30 cellular contexts compared by ENCODE assay signal in genomic region chr12:115177899-115178298, GRCh38.
"Had no signal": no experiment of that assay in that cellular context is flagged by ENCODE, and none has a peak within 500 bp of the region (broad histone marks: within the 10 kb centered on the region; RNA-seq: fewer than 3 reads in every experiment).

No MANE protein-coding gene starts in this region.

- H3K9me3 ChIP-seq: left lung, mucosa of descending colon, pancreas, prostate gland, sigmoid colon, spleen, suprapubic skin, thoracic aorta, tibial artery, upper lobe of right lung, uterus had no signal

- ATAC-seq: left colon; left lung; mucosa of descending colon; naive thymus-derived CD4-positive, alpha-beta T cell; natural killer cell treated with Interleukin-12 subunit alpha and Interleukin-12 subunit beta and Interleukin-15 and Interleukin-18, amount 100 ng/mL, for 72 hours; pancreas; right cardiac atrium; stimulated activated effector memory CD8-positive, alpha-beta T cell treated with anti-CD3 and anti-CD28 coated beads, Interleukin-12 subunit alpha, Interleukin-12 subunit beta, amount 100 ng/mL, for 72 hours; upper lobe of right lung had no signal

- H3K27ac ChIP-seq: left lung, pancreas, prostate gland, sigmoid colon, spleen, suprapubic skin, thoracic aorta, tibial artery, upper lobe of right lung, uterus had no signal

- H3K4me3 ChIP-seq: left lung, lung, mucosa of descending colon, pancreas, prostate gland, sigmoid colon, spleen, suprapubic skin, thoracic aorta, tibial artery, upper lobe of right lung, uterus had no signal

- H3K4me1 ChIP-seq: left lung, pancreas, prostate gland, spleen, tibial artery, upper lobe of right lung, uterus had no signal

- DNase-seq: hypothalamus; immature natural killer cell; kidney; left colon; left lung; mesendoderm; midbrain; mucosa of descending colon; naive thymus-derived CD4-positive, alpha-beta T cell; nucleus accumbens; pancreas; posterior cingulate gyrus; retina; right cardiac atrium; sigmoid colon; small intestine; spleen; stimulated activated CD4-positive, alpha-beta T cell treated with anti-CD3 and anti-CD28 coated beads, Interleukin-4, amount 100 ng/mL, for 24 hours; stimulated activated naive CD4-positive, alpha-beta T cell; tibial artery; trophoblast cell; upper lobe of right lung; uterus had no signal

- FAIRE-seq: islet of Langerhans, kidney, pancreas, small intestine had no signal

- H3K27me3 ChIP-seq: left lung, pancreas, sigmoid colon, spleen, suprapubic skin, tibial artery, upper lobe of right lung, uterus had no signal

- H3K36me3 ChIP-seq: left lung, pancreas, prostate gland, sigmoid colon, spleen, suprapubic skin, thoracic aorta, tibial artery, upper lobe of right lung, uterus had no signal
